ENCODE assay signal across 16 cellular contexts in genomic region chr2:226839960-226840359, GRCh38. TPM values are rescaled to one million over a fixed set of nuclear protein-coding genes. Genes with fewer than 3 reads are reported as not detected.
DNase-seq lines count a peak whose midpoint lies in the region; ATAC-seq lines count a peak whose summit lies in the region.
"Had no signal": no experiment of that assay in that cellular context is flagged by ENCODE, and none has a peak within 500 bp of the region (broad histone marks: within the 10 kb centered on the region; RNA-seq: fewer than 3 reads in every experiment).

No MANE protein-coding gene starts in this region.

- peaks cover 39 to 88% (median 66%) of the 10 kb centered on the region in 4 donors for H3K4me1 Mint-ChIP-seq in CD4-positive, CD25-positive, alpha-beta regulatory T cell
- H3K4me1 Mint-ChIP-seq in activated naive CD8-positive, alpha-beta T cell (ENCODE audit: low read depth): peaks cover 74% of the 10 kb centered on the region

- no peaks in the 10 kb centered on the region for H3K27me3 ChIP-seq in CD4-positive, CD25-positive, alpha-beta regulatory T cell (ENCODE audit: control insufficient read depth, insufficient read depth, low read length)
- H3K27me3 ChIP-seq: breast epithelium, hepatocyte, vagina had no signal

- H3K9me3 Mint-ChIP-seq in CD4-positive, CD25-positive, alpha-beta regulatory T cell: peaks cover 0 to 2% (median 0%) of the 10 kb centered on the region in 7 donors
- H3K9me3 Mint-ChIP-seq in activated naive CD8-positive, alpha-beta T cell (ENCODE audit: low read depth): no peaks in the 10 kb centered on the region

- peak overlapping the region in 2 of 3 donors; percentile 100 for H3K27ac Mint-ChIP-seq in CD4-positive, CD25-positive, alpha-beta regulatory T cell
- H3K27ac Mint-ChIP-seq in activated naive CD8-positive, alpha-beta T cell: peak overlapping the region; percentile 79

- H3K9me3 ChIP-seq in CD4-positive, CD25-positive, alpha-beta regulatory T cell (ENCODE audit: control insufficient read depth in 2 of 2, low read length in 2 of 2): no peaks in the 10 kb centered on the region
- H3K9me3 ChIP-seq: breast epithelium, vagina had no signal

- no peaks in the 10 kb centered on the region for H3K36me3 ChIP-seq in CD4-positive, CD25-positive, alpha-beta regulatory T cell (ENCODE audit: control insufficient read depth, insufficient read depth, low read length)
- H3K36me3 ChIP-seq: breast epithelium, vagina had no signal

- H3K4me3 ChIP-seq in CD4-positive, CD25-positive, alpha-beta regulatory T cell (ENCODE audit: low read depth, low read length): peak overlapping the region; percentile 98
- H3K4me3 ChIP-seq: breast epithelium, hepatocyte, vagina had no signal

- H3K36me3 Mint-ChIP-seq in CD4-positive, CD25-positive, alpha-beta regulatory T cell: peaks cover 20% of the 10 kb centered on the region
- H3K36me3 Mint-ChIP-seq in activated naive CD8-positive, alpha-beta T cell: peaks cover 20% of the 10 kb centered on the region

- no peaks in the 10 kb centered on the region for H3K27me3 Mint-ChIP-seq in CD4-positive, CD25-positive, alpha-beta regulatory T cell
- no peaks in the 10 kb centered on the region for H3K27me3 Mint-ChIP-seq in activated naive CD8-positive, alpha-beta T cell
- H3K27me3 Mint-ChIP-seq: activated CD4-positive, alpha-beta T cell treated with anti-CD3 and anti-CD28 coated beads, Interleukin-2, amount 10 ng/mL, durations not matched to agents 7 days and 5 days had no signal

- no peak for ATAC-seq in CD4-positive, CD25-positive, alpha-beta regulatory T cell (ENCODE audit: low read depth in 2 of 2)
- no peak for ATAC-seq in GM19023 (IDR thresholded peaks at IDR 0.05; ENCODE audit: unreplicated experiment)
- no peak for ATAC-seq in HG02678 (IDR thresholded peaks at IDR 0.05; ENCODE audit: unreplicated experiment)

- peaks cover 53% of the 10 kb centered on the region for H3K4me1 ChIP-seq in CD4-positive, CD25-positive, alpha-beta regulatory T cell (ENCODE audit: control insufficient read depth, insufficient read depth, low read length, poor library complexity, severe bottlenecking)

- peak overlapping the region; percentile 100 for H3K27ac ChIP-seq in CD4-positive, CD25-positive, alpha-beta regulatory T cell (ENCODE audit: insufficient read depth, low read length, poor library complexity, severe bottlenecking)
- H3K27ac ChIP-seq: breast epithelium, hepatocyte, vagina had no signal

- H3K4me3 Mint-ChIP-seq in CD4-positive, CD25-positive, alpha-beta regulatory T cell: peak overlapping the region in 3 of 4 donors; percentile 80 to 92 (median 85)
- no peak overlapping the region for H3K4me3 Mint-ChIP-seq in activated naive CD8-positive, alpha-beta T cell
- H3K4me3 Mint-ChIP-seq: activated CD4-positive, alpha-beta T cell treated with anti-CD3 and anti-CD28 coated beads, Interleukin-2, amount 10 ng/mL, durations not matched to agents 7 days and 5 days had no signal

- peak in 2 of 3 donors; percentile 14 to 28 for DNase-seq in CD4-positive, CD25-positive, alpha-beta regulatory T cell
- DNase-seq in DMS53 treated with DMSO at 0.1 percent for 48 hours (lab: John Stamatoyannopoulos, UW; ENCODE audit: unreplicated experiment) (peak; percentile 41), NCI-H2171 treated with DMSO at 0.1 percent for 48 hours (lab: John Stamatoyannopoulos, UW) (peak; percentile 54), kidney glomerular epithelial cell (lab: John Stamatoyannopoulos, UW) (no peak), NCI-H345 (lab: John Stamatoyannopoulos, UW) (no peak)
- DNase-seq: activated CD4-positive, alpha-beta T cell treated with anti-CD3 and anti-CD28 coated beads, Interleukin-2, amount 10 ng/mL, durations not matched to agents 7 days and 5 days; activated gamma-delta T cell; NCI-H2029; small intestine; T1000 had no signal

RNA-seq across cellular contexts. Expression of gene RHBDD1, which starts 4.1 kb away (rescaled TPM):
- 56.4 TPM for total RNA-seq in CD4-positive, CD25-positive, alpha-beta regulatory T cell
- 10 to 100 TPM; 24.7 to 39.6 (median 26.1) TPM for polyA plus RNA-seq in CD4-positive, CD25-positive, alpha-beta regulatory T cell

RNA-seq across cellular contexts. Expression of gene IRS1, which starts 40.3 kb away (rescaled TPM):
- 3.5 TPM for total RNA-seq in CD4-positive, CD25-positive, alpha-beta regulatory T cell
- polyA plus RNA-seq in CD4-positive, CD25-positive, alpha-beta regulatory T cell: under 1 TPM in 3 of 4 donors, not detected in 1; 0.05 to 0.17 (median 0.13) TPM

Comparison
In these comparisons a context has a peak if more than half of its experiments do, and no peak if none do; other contexts are left out.
1. DNase-seq: peak in CD4-positive, CD25-positive, alpha-beta regulatory T cell (2 of 3), DMS53 treated with DMSO at 0.1 percent for 48 hours (single experiment) and NCI-H2171 treated with DMSO at 0.1 percent for 48 hours (single experiment); none in kidney glomerular epithelial cell (single experiment) and NCI-H345 (single experiment).